Comparison of ENCODE assay signal across 1 cellular context in genomic region chr2:191020742-191021381, GRCh38.
TF ChIP-seq lines count a peak whose summit lies in the region.

No MANE protein-coding gene starts in this region.

TF ChIP-seq in HepG2, 621 proteins besides CTCF, POLR2A, EP300 and RAD21 (continued from another document and continues in another):
- TF ChIP-seq ZNF788 (CRISPR knock-in tag; IDR thresholded peaks at IDR 0.05; ENCODE audit: borderline replicate concordance), result no peak
- no peak for TF ChIP-seq KMT2A (CRISPR knock-in tag; IDR thresholded peaks at IDR 0.05)
- TF ChIP-seq CBX2 (IDR thresholded peaks at IDR 0.05; ENCODE audit: low read depth, low read length), result no peak
- TF ChIP-seq CBX2 (CRISPR knock-in tag; IDR thresholded peaks at IDR 0.05; ENCODE audit: low read depth), result no peak
- TF ChIP-seq ZNF367 (CRISPR knock-in tag; IDR thresholded peaks at IDR 0.05; ENCODE audit: borderline replicate concordance), result no peak
- no peak for TF ChIP-seq SP1 (IDR thresholded peaks at IDR 0.05)
- TF ChIP-seq SP1 (CRISPR knock-in tag; IDR thresholded peaks at IDR 0.05), result no peak
- no peak for TF ChIP-seq ZNF136 (CRISPR knock-in tag; IDR thresholded peaks at IDR 0.05; ENCODE audit: low read depth)
- no peak for TF ChIP-seq PLRG1 (conservative IDR thresholded peaks at IDR 0.05)
- TF ChIP-seq MAFK (conservative IDR thresholded peaks at IDR 0.05 in 1 of 2, IDR thresholded peaks at IDR 0.05 in 1 of 2; ENCODE audit: low read length in 2 of 2), result no peak
- TF ChIP-seq MAZ (IDR thresholded peaks at IDR 0.05; ENCODE audit: borderline replicate concordance, low read depth, low read length), result no peak
- no peak; the same call in 1 of the 2 replicates for TF ChIP-seq MAZ (CRISPR knock-in tag; IDR thresholded peaks at IDR 0.05; ENCODE audit: low read depth)
- TF ChIP-seq ZNF550 (CRISPR knock-in tag; IDR thresholded peaks at IDR 0.05; ENCODE audit: borderline replicate concordance), result 0 out of 2 replicates have a peak, but pooled peaks have one; percentile 5
- no peak for TF ChIP-seq STAT5B (CRISPR knock-in tag; IDR thresholded peaks at IDR 0.05)
- no peak for TF ChIP-seq SCMH1 (CRISPR knock-in tag; IDR thresholded peaks at IDR 0.05; ENCODE audit: borderline replicate concordance)
- TF ChIP-seq ZNF280D (CRISPR knock-in tag; IDR thresholded peaks at IDR 0.05), result 0 out of 2 replicates have a peak, but pooled peaks have one; percentile 6
- TF ChIP-seq GTF2F1 (IDR thresholded peaks at IDR 0.05; ENCODE audit: low read length), result no peak
- TF ChIP-seq MBNL3 (CRISPR knock-in tag; conservative IDR thresholded peaks at IDR 0.05), result no peak
- no peak for TF ChIP-seq JARID2 (CRISPR knock-in tag; IDR thresholded peaks at IDR 0.05; ENCODE audit: insufficient replicate concordance)
- no peak for TF ChIP-seq PRMT3 (CRISPR knock-in tag; IDR thresholded peaks at IDR 0.05; ENCODE audit: borderline replicate concordance, low read depth)
- TF ChIP-seq TCF12 (IDR thresholded peaks at IDR 0.05), result no peak
- TF ChIP-seq TCF12 (CRISPR knock-in tag; IDR thresholded peaks at IDR 0.05), result no peak
- no peak for TF ChIP-seq ARID5B (CRISPR knock-in tag; IDR thresholded peaks at IDR 0.05)
- TF ChIP-seq HOXA9 (CRISPR knock-in tag; IDR thresholded peaks at IDR 0.05; ENCODE audit: borderline replicate concordance), result no peak
- TF ChIP-seq ATF3 (CRISPR knock-in tag; IDR thresholded peaks at IDR 0.05), result no peak
- no peak for TF ChIP-seq JDP2 (CRISPR knock-in tag; IDR thresholded peaks at IDR 0.05; ENCODE audit: borderline replicate concordance)
- TF ChIP-seq PLSCR1 (CRISPR knock-in tag; IDR thresholded peaks at IDR 0.05; ENCODE audit: borderline replicate concordance), result peak; percentile 96; the same call in 1 of the 2 replicates
- TF ChIP-seq SALL2 (CRISPR knock-in tag; IDR thresholded peaks at IDR 0.05), result no peak
- no peak for TF ChIP-seq ETV5 (CRISPR knock-in tag; IDR thresholded peaks at IDR 0.05; ENCODE audit: borderline replicate concordance)
- no peak for TF ChIP-seq ZBTB7B (CRISPR knock-in tag; IDR thresholded peaks at IDR 0.05)
- TF ChIP-seq DMTF1 (CRISPR knock-in tag; IDR thresholded peaks at IDR 0.05), result 0 out of 2 replicates have a peak, but pooled peaks have one; percentile 56
- TF ChIP-seq ZNF318 (CRISPR knock-in tag; IDR thresholded peaks at IDR 0.05), result peak; percentile 74; the same call in 1 of the 2 replicates
- no peak for TF ChIP-seq HDAC2 (CRISPR knock-in tag; IDR thresholded peaks at IDR 0.05)
- no peak for TF ChIP-seq ZNF597 (CRISPR knock-in tag; IDR thresholded peaks at IDR 0.05)
- TF ChIP-seq TCF7L2 (IDR thresholded peaks at IDR 0.05; ENCODE audit: low read depth, low read length), result no peak
- TF ChIP-seq CENPT (CRISPR knock-in tag; IDR thresholded peaks at IDR 0.05; ENCODE audit: low read depth), result 0 out of 2 replicates have a peak, but pooled peaks have one; percentile 6
- no peak for TF ChIP-seq TOE1 (CRISPR knock-in tag; IDR thresholded peaks at IDR 0.05)
- no peak for TF ChIP-seq BRCA1 (CRISPR knock-in tag; IDR thresholded peaks at IDR 0.05)
- no peak; the same call in 1 of the 2 replicates for TF ChIP-seq BCL3 (CRISPR knock-in tag; IDR thresholded peaks at IDR 0.05)
- TF ChIP-seq FOXJ3 (CRISPR knock-in tag; IDR thresholded peaks at IDR 0.05; ENCODE audit: borderline replicate concordance), result no peak
- TF ChIP-seq ZNF556 (CRISPR knock-in tag; IDR thresholded peaks at IDR 0.05; ENCODE audit: borderline replicate concordance), result no peak; the same call in 1 of the 2 replicates
- TF ChIP-seq AKAP8 (CRISPR knock-in tag; IDR thresholded peaks at IDR 0.05), result no peak
- no peak for TF ChIP-seq KLF16 (CRISPR knock-in tag; IDR thresholded peaks at IDR 0.05)
- no peak for TF ChIP-seq ZNF761 (CRISPR knock-in tag; conservative IDR thresholded peaks at IDR 0.05)
